19 cellular contexts compared by ENCODE assay signal in genomic region chr17:82977586-82977985, GRCh38.
DNase-seq lines count a peak whose midpoint lies in the region; ATAC-seq and TF ChIP-seq lines count a peak whose summit lies in the region.
"Had no signal": no experiment of that assay in that cellular context is flagged by ENCODE, and none has a peak within 500 bp of the region (broad histone marks: within the 10 kb centered on the region; RNA-seq: fewer than 3 reads in every experiment).

No MANE protein-coding gene starts in this region.

- H3K9ac ChIP-seq in neural progenitor cell: no peak overlapping the region

- H3K4me3 Mint-ChIP-seq in activated CD4-positive, alpha-beta T cell treated with anti-CD3 and anti-CD28 coated beads, Interleukin-2, amount 10 ng/mL, durations not matched to agents 24 days and 14 days: no peak overlapping the region
- no peak overlapping the region for H3K4me3 Mint-ChIP-seq in activated CD4-positive, alpha-beta T cell treated with anti-CD3 and anti-CD28 coated beads, Interleukin-2, amount 10 ng/mL, durations not matched to agents 7 days and 5 days
- no peak overlapping the region for H3K4me3 Mint-ChIP-seq in dendritic cell treated with granulocyte-macrophage colony-stimulating factor and Interleukin-4, amounts not matched to agents 40 ng/mL and 50 ng/mL, for 4 days
- H3K4me3 Mint-ChIP-seq in neural progenitor cell: no peak overlapping the region
- H3K4me3 Mint-ChIP-seq in activated CD4-positive, alpha-beta memory T cell treated with anti-CD3 and anti-CD28 coated beads for 36 hours: no peak overlapping the region

- TF ChIP-seq POLR2A in vagina (IDR thresholded peaks at IDR 0.05): no peak

- in situ Hi-C loops in brain microvascular endothelial cell (cut with HindIII; ENCODE audit: low pct_ligation_motif_present, low sequenced_read_pairs): no loop called here

- no peak overlapping the region for H3K27ac ChIP-seq in neural progenitor cell
- H3K27ac ChIP-seq in vagina: no peak overlapping the region
- H3K27ac ChIP-seq in brain microvascular endothelial cell: no peak overlapping the region
- H3K27ac ChIP-seq: 22Rv1, C4-2B, SJCRH30 had no signal

- H3K27me3 Mint-ChIP-seq in activated CD4-positive, alpha-beta T cell treated with anti-CD3 and anti-CD28 coated beads, Interleukin-2, amount 10 ng/mL, durations not matched to agents 24 days and 14 days: no peaks in the 10 kb centered on the region
- no peaks in the 10 kb centered on the region for H3K27me3 Mint-ChIP-seq in activated CD4-positive, alpha-beta T cell treated with anti-CD3 and anti-CD28 coated beads, Interleukin-2, amount 10 ng/mL, durations not matched to agents 7 days and 5 days
- H3K27me3 Mint-ChIP-seq in dendritic cell treated with granulocyte-macrophage colony-stimulating factor and Interleukin-4, amounts not matched to agents 40 ng/mL and 50 ng/mL, for 4 days: no peaks in the 10 kb centered on the region
- peaks cover 4% of the 10 kb centered on the region for H3K27me3 Mint-ChIP-seq in neural progenitor cell (ENCODE audit: insufficient read depth, low read depth)
- H3K27me3 Mint-ChIP-seq in activated CD4-positive, alpha-beta memory T cell treated with anti-CD3 and anti-CD28 coated beads for 36 hours: no peaks in the 10 kb centered on the region

- no peak overlapping the region for H3K4me3 ChIP-seq in neural progenitor cell
- H3K4me3 ChIP-seq in vagina: no peak overlapping the region
- no peak overlapping the region for H3K4me3 ChIP-seq in brain microvascular endothelial cell (ENCODE audit: low read depth, low read length)
- H3K4me3 ChIP-seq: SJCRH30 had no signal

- CTCF ChIA-PET in activated CD4-positive, alpha-beta T cell treated with anti-CD3 and anti-CD28 coated beads, Interleukin-2, amount 10 ng/mL, durations not matched to agents 7 days and 5 days (lab: Charles Lee): no interaction called here
- CTCF ChIA-PET in activated CD4-positive, alpha-beta memory T cell treated with anti-CD3 and anti-CD28 coated beads for 36 hours (lab: Charles Lee): no interaction called here

- H3K36me3 ChIP-seq in neural progenitor cell: no peaks in the 10 kb centered on the region
- H3K36me3 ChIP-seq in vagina: no peaks in the 10 kb centered on the region
- no peaks in the 10 kb centered on the region for H3K36me3 ChIP-seq in brain microvascular endothelial cell (replicated peaks)
- H3K36me3 ChIP-seq: SJCRH30 had no signal

- H3K36me3 Mint-ChIP-seq in activated CD4-positive, alpha-beta T cell treated with anti-CD3 and anti-CD28 coated beads, Interleukin-2, amount 10 ng/mL, durations not matched to agents 24 days and 14 days (ENCODE audit: low read depth): peaks cover 5% of the 10 kb centered on the region
- H3K36me3 Mint-ChIP-seq in activated CD4-positive, alpha-beta T cell treated with anti-CD3 and anti-CD28 coated beads, Interleukin-2, amount 10 ng/mL, durations not matched to agents 7 days and 5 days (ENCODE audit: low read depth): peaks cover 8% of the 10 kb centered on the region
- H3K36me3 Mint-ChIP-seq in dendritic cell treated with granulocyte-macrophage colony-stimulating factor and Interleukin-4, amounts not matched to agents 40 ng/mL and 50 ng/mL, for 4 days (ENCODE audit: low read depth): peaks cover 13% of the 10 kb centered on the region
- peaks cover 9% of the 10 kb centered on the region for H3K36me3 Mint-ChIP-seq in neural progenitor cell
- H3K36me3 Mint-ChIP-seq in activated CD4-positive, alpha-beta memory T cell treated with anti-CD3 and anti-CD28 coated beads for 36 hours: no peaks in the 10 kb centered on the region

- no peaks in the 10 kb centered on the region for H3K9me3 Mint-ChIP-seq in activated CD4-positive, alpha-beta T cell treated with anti-CD3 and anti-CD28 coated beads, Interleukin-2, amount 10 ng/mL, durations not matched to agents 24 days and 14 days
- H3K9me3 Mint-ChIP-seq in activated CD4-positive, alpha-beta T cell treated with anti-CD3 and anti-CD28 coated beads, Interleukin-2, amount 10 ng/mL, durations not matched to agents 7 days and 5 days: no peaks in the 10 kb centered on the region
- H3K9me3 Mint-ChIP-seq in dendritic cell treated with granulocyte-macrophage colony-stimulating factor and Interleukin-4, amounts not matched to agents 40 ng/mL and 50 ng/mL, for 4 days: no peaks in the 10 kb centered on the region
- H3K9me3 Mint-ChIP-seq in neural progenitor cell: no peaks in the 10 kb centered on the region
- no peaks in the 10 kb centered on the region for H3K9me3 Mint-ChIP-seq in activated CD4-positive, alpha-beta memory T cell treated with anti-CD3 and anti-CD28 coated beads for 36 hours

- H3K27me3 ChIP-seq in neural progenitor cell (no peaks in the 10 kb centered on the region), vagina (no peaks in the 10 kb centered on the region), brain microvascular endothelial cell (replicated peaks) (no peaks in the 10 kb centered on the region)
- H3K27me3 ChIP-seq: SJCRH30 had no signal

- POLR2A ChIA-PET in activated CD4-positive, alpha-beta T cell treated with anti-CD3 and anti-CD28 coated beads, Interleukin-2, amount 10 ng/mL, durations not matched to agents 7 days and 5 days (lab: Charles Lee): no interaction called here
- POLR2A ChIA-PET in activated CD4-positive, alpha-beta memory T cell treated with anti-CD3 and anti-CD28 coated beads for 36 hours (lab: Charles Lee): no interaction called here

- no peak overlapping the region for H3K27ac Mint-ChIP-seq in activated CD4-positive, alpha-beta T cell treated with anti-CD3 and anti-CD28 coated beads, Interleukin-2, amount 10 ng/mL, durations not matched to agents 24 days and 14 days
- H3K27ac Mint-ChIP-seq in activated CD4-positive, alpha-beta T cell treated with anti-CD3 and anti-CD28 coated beads, Interleukin-2, amount 10 ng/mL, durations not matched to agents 7 days and 5 days: no peak overlapping the region
- peak overlapping the region; percentile 90 for H3K27ac Mint-ChIP-seq in dendritic cell treated with granulocyte-macrophage colony-stimulating factor and Interleukin-4, amounts not matched to agents 40 ng/mL and 50 ng/mL, for 4 days
- H3K27ac Mint-ChIP-seq in neural progenitor cell: peak overlapping the region; percentile 76
- H3K27ac Mint-ChIP-seq in activated CD4-positive, alpha-beta memory T cell treated with anti-CD3 and anti-CD28 coated beads for 36 hours: no peak overlapping the region

- H3K4me2 ChIP-seq in neural progenitor cell: no peak overlapping the region

- no peaks in the 10 kb centered on the region for H3K9me3 ChIP-seq in neural progenitor cell (ENCODE audit: low read depth)
- H3K9me3 ChIP-seq in vagina: no peaks in the 10 kb centered on the region
- H3K9me3 ChIP-seq: SJCRH30 had no signal

- no peaks in the 10 kb centered on the region for H3F3A ChIP-seq in neural progenitor cell (ENCODE audit: low read depth)

- peak; percentile 53 for DNase-seq in activated CD4-positive, alpha-beta T cell treated with anti-CD3 and anti-CD28 coated beads, Interleukin-2, amount 10 ng/mL, durations not matched to agents 24 days and 14 days
- DNase-seq in activated CD4-positive, alpha-beta T cell treated with anti-CD3 and anti-CD28 coated beads, Interleukin-2, amount 10 ng/mL, durations not matched to agents 7 days and 5 days: no peak
- DNase-seq in neural progenitor cell (ENCODE audit: low spot score) (no peak), vagina (ENCODE audit: extremely low spot score in 2 of 2) (peak; percentile 42 to 85), brain microvascular endothelial cell (no peak)
- DNase-seq in activated CD4-positive, alpha-beta memory T cell treated with anti-CD3 and anti-CD28 coated beads for 36 hours: no peak
- DNase-seq: ACHN, NCI-H1694, NCI-H2081, NCI-H2171, NCI-H345, NCI-H524, NCI-H82, SJCRH30 had no signal

- TF ChIP-seq CTCF in neural progenitor cell (IDR thresholded peaks at IDR 0.05) (no peak), vagina (IDR thresholded peaks at IDR 0.05) (no peak), brain microvascular endothelial cell (IDR thresholded peaks at IDR 0.05; ENCODE audit: low read depth, low read length, missing control alignments) (no peak)

- peaks cover 21% of the 10 kb centered on the region for H3K4me1 Mint-ChIP-seq in activated CD4-positive, alpha-beta T cell treated with anti-CD3 and anti-CD28 coated beads, Interleukin-2, amount 10 ng/mL, durations not matched to agents 24 days and 14 days
- peaks cover 35% of the 10 kb centered on the region for H3K4me1 Mint-ChIP-seq in activated CD4-positive, alpha-beta T cell treated with anti-CD3 and anti-CD28 coated beads, Interleukin-2, amount 10 ng/mL, durations not matched to agents 7 days and 5 days
- peaks cover 44% of the 10 kb centered on the region for H3K4me1 Mint-ChIP-seq in dendritic cell treated with granulocyte-macrophage colony-stimulating factor and Interleukin-4, amounts not matched to agents 40 ng/mL and 50 ng/mL, for 4 days (ENCODE audit: low read depth)
- H3K4me1 Mint-ChIP-seq in neural progenitor cell: peaks cover 2% of the 10 kb centered on the region
- peaks cover 19% of the 10 kb centered on the region for H3K4me1 Mint-ChIP-seq in activated CD4-positive, alpha-beta memory T cell treated with anti-CD3 and anti-CD28 coated beads for 36 hours (ENCODE audit: low read depth)

- H3K79me2 ChIP-seq in neural progenitor cell (ENCODE audit: low read depth): no peaks in the 10 kb centered on the region

- ATAC-seq in HG02885 (IDR thresholded peaks at IDR 0.05; ENCODE audit: poor library complexity, unreplicated experiment): no peak
- ATAC-seq: Panc1 had no signal

- no peaks in the 10 kb centered on the region for H4K20me1 ChIP-seq in neural progenitor cell (ENCODE audit: low read depth)

- no peaks in the 10 kb centered on the region for H3K4me1 ChIP-seq in neural progenitor cell
- no peaks in the 10 kb centered on the region for H3K4me1 ChIP-seq in vagina

- intact Hi-C loops in activated CD4-positive, alpha-beta T cell treated with anti-CD3 and anti-CD28 coated beads, Interleukin-2, amount 10 ng/mL, durations not matched to agents 24 days and 14 days (cut with micrococcal nuclease): no loop called here
- intact Hi-C loops in dendritic cell treated with granulocyte-macrophage colony-stimulating factor and Interleukin-4, amounts not matched to agents 40 ng/mL and 50 ng/mL, for 4 days (cut with micrococcal nuclease): no loop called here
- intact Hi-C loops in vagina (cut with DNase I): no loop called here
- intact Hi-C loops in activated CD4-positive, alpha-beta memory T cell treated with anti-CD3 and anti-CD28 coated beads for 36 hours (cut with micrococcal nuclease): no loop called here

- no peak overlapping the region for H2AFZ ChIP-seq in neural progenitor cell (replicated peaks)

Comparison
In these comparisons a context has a peak if more than half of its experiments do, and no peak if none do; other contexts are left out.
1. DNase-seq: peak in activated CD4-positive, alpha-beta T cell treated with anti-CD3 and anti-CD28 coated beads, Interleukin-2, amount 10 ng/mL, durations not matched to agents 24 days and 14 days (single experiment) and vagina (2 of 2); none in activated CD4-positive, alpha-beta T cell treated with anti-CD3 and anti-CD28 coated beads, Interleukin-2, amount 10 ng/mL, durations not matched to agents 7 days and 5 days (single experiment), neural progenitor cell (single experiment), activated CD4-positive, alpha-beta memory T cell treated with anti-CD3 and anti-CD28 coated beads for 36 hours (single experiment) and brain microvascular endothelial cell (single experiment).
2. H3K27ac Mint-ChIP-seq: peak in dendritic cell treated with granulocyte-macrophage colony-stimulating factor and Interleukin-4, amounts not matched to agents 40 ng/mL and 50 ng/mL, for 4 days (single experiment) and neural progenitor cell (single experiment); none in activated CD4-positive, alpha-beta T cell treated with anti-CD3 and anti-CD28 coated beads, Interleukin-2, amount 10 ng/mL, durations not matched to agents 24 days and 14 days (single experiment), activated CD4-positive, alpha-beta T cell treated with anti-CD3 and anti-CD28 coated beads, Interleukin-2, amount 10 ng/mL, durations not matched to agents 7 days and 5 days (single experiment) and activated CD4-positive, alpha-beta memory T cell treated with anti-CD3 and anti-CD28 coated beads for 36 hours (single experiment).